Comparison of ENCODE assay signal across 11 cellular contexts in genomic region chr11:17846852-17847453, GRCh38.
DNase-seq lines count a peak whose midpoint lies in the region; ATAC-seq lines count a peak whose summit lies in the region.
"Had no signal": no experiment of that assay in that cellular context is flagged by ENCODE, and none has a peak within 500 bp of the region (broad histone marks: within the 10 kb centered on the region; RNA-seq: fewer than 3 reads in every experiment).

No MANE protein-coding gene starts in this region.

- no peaks in the 10 kb centered on the region for H3K36me3 Mint-ChIP-seq in stimulated activated effector memory CD8-positive, alpha-beta T cell treated with anti-CD3 and anti-CD28 coated beads, Interleukin-12 subunit alpha, Interleukin-12 subunit beta, amount 100 ng/mL, for 72 hours
- H3K36me3 Mint-ChIP-seq: activated CD8-positive, alpha-beta memory T cell treated with anti-CD3 and anti-CD28 coated beads, Interleukin-2, amount 10 ng/mL, durations not matched to agents 7 days and 5 days had no signal

- no peaks in the 10 kb centered on the region for H3K9me3 Mint-ChIP-seq in stimulated activated effector memory CD8-positive, alpha-beta T cell treated with anti-CD3 and anti-CD28 coated beads, Interleukin-12 subunit alpha, Interleukin-12 subunit beta, amount 100 ng/mL, for 72 hours

- ATAC-seq in stimulated activated effector memory CD8-positive, alpha-beta T cell treated with anti-CD3 and anti-CD28 coated beads, Interleukin-12 subunit alpha, Interleukin-12 subunit beta, amount 100 ng/mL, for 72 hours = peak; percentile 65
- ATAC-seq: activated CD8-positive, alpha-beta memory T cell treated with anti-CD3 and anti-CD28 coated beads, Interleukin-2, amount 10 ng/mL, durations not matched to agents 7 days and 5 days; mucosa of descending colon had no signal

- H3K4me1 Mint-ChIP-seq in stimulated activated effector memory CD8-positive, alpha-beta T cell treated with anti-CD3 and anti-CD28 coated beads, Interleukin-12 subunit alpha, Interleukin-12 subunit beta, amount 100 ng/mL, for 72 hours = no peaks in the 10 kb centered on the region
- H3K4me1 Mint-ChIP-seq: activated CD8-positive, alpha-beta memory T cell treated with anti-CD3 and anti-CD28 coated beads, Interleukin-2, amount 10 ng/mL, durations not matched to agents 7 days and 5 days; B cell had no signal

- no peak overlapping the region for H3K27ac Mint-ChIP-seq in stimulated activated effector memory CD8-positive, alpha-beta T cell treated with anti-CD3 and anti-CD28 coated beads, Interleukin-12 subunit alpha, Interleukin-12 subunit beta, amount 100 ng/mL, for 72 hours
- H3K27ac Mint-ChIP-seq: activated CD8-positive, alpha-beta memory T cell treated with anti-CD3 and anti-CD28 coated beads, Interleukin-2, amount 10 ng/mL, durations not matched to agents 7 days and 5 days; B cell had no signal

- in situ Hi-C loops in KBM-7 (cut with MboI; ENCODE audit: low pct_unique_long_range_greater_than_20kb, low sequenced_read_pairs) = no loop called here

- DNase-seq in NCI-H2196 treated with DMSO at 0.1 percent for 48 hours (lab: John Stamatoyannopoulos, UW; ENCODE audit: unreplicated experiment) (peak; percentile 9), NCI-H2196 (lab: John Stamatoyannopoulos, UW; ENCODE audit: unreplicated experiment) (no peak), SW480 (ENCODE audit: low spot score) (peak; percentile 14), glomerular visceral epithelial cell (ENCODE audit: extremely low spot score) (peak; percentile 11), KBM-7 (no peak), GDM1 (lab: John Stamatoyannopoulos, UW) (no peak)
- DNase-seq in stimulated activated effector memory CD8-positive, alpha-beta T cell treated with anti-CD3 and anti-CD28 coated beads, Interleukin-12 subunit alpha, Interleukin-12 subunit beta, amount 100 ng/mL, for 72 hours (ENCODE audit: low spot score in 2 of 2) = no peak
- DNase-seq in activated CD4-positive, alpha-beta T cell treated with anti-CD3 and anti-CD28 coated beads for 48 hours = no peak
- DNase-seq: activated CD8-positive, alpha-beta memory T cell treated with anti-CD3 and anti-CD28 coated beads, Interleukin-2, amount 10 ng/mL, durations not matched to agents 7 days and 5 days; mucosa of descending colon had no signal

- no peak overlapping the region for H3K4me3 Mint-ChIP-seq in stimulated activated effector memory CD8-positive, alpha-beta T cell treated with anti-CD3 and anti-CD28 coated beads, Interleukin-12 subunit alpha, Interleukin-12 subunit beta, amount 100 ng/mL, for 72 hours
- H3K4me3 Mint-ChIP-seq: activated CD8-positive, alpha-beta memory T cell treated with anti-CD3 and anti-CD28 coated beads, Interleukin-2, amount 10 ng/mL, durations not matched to agents 7 days and 5 days; B cell had no signal

Comparison
In these comparisons a context has a peak if more than half of its experiments do, and no peak if none do; other contexts are left out.
1. DNase-seq: peak in NCI-H2196 treated with DMSO at 0.1 percent for 48 hours (single experiment), SW480 (single experiment) and glomerular visceral epithelial cell (single experiment); none in NCI-H2196 (single experiment), stimulated activated effector memory CD8-positive, alpha-beta T cell treated with anti-CD3 and anti-CD28 coated beads, Interleukin-12 subunit alpha, Interleukin-12 subunit beta, amount 100 ng/mL, for 72 hours (0 of 2), KBM-7 (single experiment), GDM1 (single experiment) and activated CD4-positive, alpha-beta T cell treated with anti-CD3 and anti-CD28 coated beads for 48 hours (single experiment).